ENCODE assay signal across 14 cellular contexts in the genomic region with DNA sequence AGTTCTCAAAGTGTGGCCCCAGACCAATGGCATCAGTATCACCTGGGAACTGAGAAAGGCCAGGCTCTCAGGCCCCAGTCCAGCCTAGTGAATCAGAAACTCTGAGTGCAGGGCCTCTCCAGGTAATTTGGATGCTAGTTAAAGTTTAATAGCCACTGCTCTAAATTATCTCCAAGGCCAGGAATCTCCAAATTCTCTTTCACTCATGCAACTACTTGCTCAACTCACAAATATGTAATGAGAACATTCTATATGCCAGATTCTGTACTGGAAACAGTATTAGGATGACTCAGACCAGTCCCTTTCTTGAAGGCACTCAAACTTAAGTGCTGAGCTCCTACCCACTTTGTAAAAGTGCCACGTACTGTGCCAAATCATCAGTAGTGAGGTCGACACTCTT.
DNase-seq lines count a peak whose midpoint lies in the region; ATAC-seq, FAIRE-seq and TF ChIP-seq lines count a peak whose summit lies in the region.
"Had no signal": no experiment of that assay in that cellular context is flagged by ENCODE, and none has a peak within 500 bp of the region (broad histone marks: within the 10 kb centered on the region; RNA-seq: fewer than 3 reads in every experiment).

No MANE protein-coding gene starts in this region.

- H3K27ac ChIP-seq in left lung: peak overlapping the region in 1 of 2 donors; percentile 37
- H3K27ac ChIP-seq: tibial nerve had no signal

- H3K36me3 ChIP-seq in left lung: no peaks in the 10 kb centered on the region
- H3K36me3 ChIP-seq: tibial nerve had no signal

- POLR2A ChIA-PET in AG04449 (lab: Yijun Ruan, JAX): interaction anchor here (0.5 kb wide), 1 partner anchor 1974 kb away, joined by 3 read pairs; no protein-coding TSS in a partner anchor

- DNase-seq in AG04449 (ENCODE audit: low read depth, low spot score): peak; percentile 91
- peak; percentile 10 for DNase-seq in HTR-8/SVneo (ENCODE audit: insufficient read length, low spot score)
- DNase-seq in choroid plexus epithelial cell (ENCODE audit: low read depth): peak; percentile 91
- DNase-seq in left lung: peak in 1 of 2 donors; percentile 51
- no peak for DNase-seq in SKM-1 (lab: John Stamatoyannopoulos, UW; ENCODE audit: unreplicated experiment)
- DNase-seq: activated CD4-positive, alpha-beta T cell treated with anti-CD3 and anti-CD28 coated beads, Interleukin-2, amount 10 ng/mL, durations not matched to agents 7 days and 5 days; NCI-H2029 treated with DMSO at 0.1 percent for 48 hours had no signal

- FAIRE-seq in HTR-8/SVneo (lab: Jason Lieb, UNC): no peak
- FAIRE-seq: GM18507, K562 had no signal

- peaks cover 0 to 3% of the 10 kb centered on the region in 2 donors for H3K4me1 ChIP-seq in left lung
- H3K4me1 ChIP-seq: tibial nerve had no signal

- TF ChIP-seq POLR2A in GM18505 (IDR thresholded peaks at IDR 0.05; ENCODE audit: borderline replicate concordance, extremely low read depth, insufficient read depth, insufficient read length): no peak

- no peaks in the 10 kb centered on the region for H3K27me3 ChIP-seq in left lung
- H3K27me3 ChIP-seq: tibial nerve had no signal

- H3K4me3 ChIP-seq in AG04449 (ENCODE audit: low read depth, low read length) (no peak overlapping the region), choroid plexus epithelial cell (ENCODE audit: low read depth, low read length) (no peak overlapping the region), left lung (no peak overlapping the region)
- H3K4me3 ChIP-seq: K562, tibial nerve had no signal

- intact Hi-C loops in left lung (cut with DNase I): no loop called here

- ATAC-seq in left lung: peak; percentile 83
- no peak for ATAC-seq in GM21528 (IDR thresholded peaks at IDR 0.05; ENCODE audit: low FRiP score, unreplicated experiment)
- ATAC-seq in GM18505 (IDR thresholded peaks at IDR 0.05; ENCODE audit: unreplicated experiment): no peak
- no peak for ATAC-seq in GM19467 (IDR thresholded peaks at IDR 0.05; ENCODE audit: unreplicated experiment)
- ATAC-seq: activated T-helper 17 cell treated with anti-CD3 and anti-CD28 coated beads, Interleukin-2, amount 50 U/mL, for 72 hours; K562 had no signal

- CTCF ChIA-PET in AG04449 (lab: Yijun Ruan, JAX): no interaction called here

- TF ChIP-seq CTCF in AG04449 (IDR thresholded peaks at IDR 0.05; ENCODE audit: insufficient read depth, low read length, missing control alignments): no peak
- no peak for TF ChIP-seq CTCF in choroid plexus epithelial cell (conservative IDR thresholded peaks at IDR 0.05; ENCODE audit: low read depth, low read length)
- TF ChIP-seq CTCF in left lung (IDR thresholded peaks at IDR 0.05): no peak

- H3K9me3 ChIP-seq in left lung: no peaks in the 10 kb centered on the region
- H3K9me3 ChIP-seq: tibial nerve had no signal
